In genomic region chr19:30450945-30451344, GRCh38 we compare ENCODE assay signal across 16 cellular contexts.
A peak's percentile ranks its signal among the peaks of the same experiment; 100 is the strongest.
DNase-seq lines count a peak whose midpoint lies in the region; ATAC-seq and TF ChIP-seq lines count a peak whose summit lies in the region.
"Had no signal": no experiment of that assay in that cellular context is flagged by ENCODE, and none has a peak within 500 bp of the region (broad histone marks: within the 10 kb centered on the region; RNA-seq: fewer than 3 reads in every experiment).

No MANE protein-coding gene starts in this region.

- no peaks in the 10 kb centered on the region for H3K4me1 Mint-ChIP-seq in CD8-positive, alpha-beta T cell (ENCODE audit: low read depth)
- H3K4me1 Mint-ChIP-seq: activated CD4-positive, alpha-beta memory T cell treated with anti-CD3 and anti-CD28 coated beads, Interleukin-2, amount 10 ng/mL, durations not matched to agents 7 days and 5 days had no signal

- no peak overlapping the region for H3K27ac Mint-ChIP-seq in CD8-positive, alpha-beta T cell
- H3K27ac Mint-ChIP-seq: activated CD4-positive, alpha-beta memory T cell treated with anti-CD3 and anti-CD28 coated beads, Interleukin-2, amount 10 ng/mL, durations not matched to agents 7 days and 5 days had no signal

- H4K20me1 ChIP-seq in BLaER1, result no peaks in the 10 kb centered on the region

- CTCF ChIA-PET in CD8-positive, alpha-beta T cell (lab: Charles Lee), result no interaction called here

- H3K27ac ChIP-seq in BLaER1 (peak overlapping the region; percentile 66; the same call in 1 of the 2 replicates), lower lobe of right lung (no peak overlapping the region), skeletal muscle tissue (ENCODE audit: low read depth, low read length) (no peak overlapping the region)
- no peak overlapping the region for H3K27ac ChIP-seq in CD8-positive, alpha-beta T cell (ENCODE audit: low read depth, low read length)
- H3K27ac ChIP-seq: colonic mucosa had no signal

- ATAC-seq in lower lobe of right lung, result no peak
- ATAC-seq in CD8-positive, alpha-beta T cell, result no peak
- ATAC-seq: HCT116 had no signal

- H3K9ac ChIP-seq in BLaER1, result no peak overlapping the region; the same call in 1 of the 2 replicates
- peak overlapping the region in 2 of 3 donors; percentile 32 to 40 for H3K9ac ChIP-seq in skeletal muscle tissue (ENCODE audit: low read depth in 1 of 3, low read length in 3 of 3)

- DNase-seq in cerebellar cortex (ENCODE audit: low spot score) (peak; percentile 44), lower lobe of right lung (no peak), NCI-H1930 (lab: John Stamatoyannopoulos, UW) (no peak), HAP-1 (ENCODE audit: low spot score in 2 of 2) (no peak)
- no peak for DNase-seq in central memory CD4-positive, alpha-beta T cell
- no peak for DNase-seq in CD8-positive, alpha-beta T cell
- DNase-seq: activated CD4-positive, alpha-beta memory T cell treated with anti-CD3 and anti-CD28 coated beads, Interleukin-2, amount 10 ng/mL, durations not matched to agents 7 days and 5 days; activated naive CD4-positive, alpha-beta T cell; colonic mucosa; NCI-H1105; NCI-H748 treated with DMSO at 0.1 percent for 48 hours; stimulated activated CD4-positive, alpha-beta T cell treated with anti-CD3 and anti-CD28 coated beads, Interleukin-12 subunit alpha, Interleukin-12 subunit beta, amount 100 ng/mL, for 4 hours; T1000 had no signal

- H3K4me3 Mint-ChIP-seq in CD8-positive, alpha-beta T cell, result no peak overlapping the region
- H3K4me3 Mint-ChIP-seq: activated CD4-positive, alpha-beta memory T cell treated with anti-CD3 and anti-CD28 coated beads, Interleukin-2, amount 10 ng/mL, durations not matched to agents 7 days and 5 days had no signal

- H3K4me2 ChIP-seq in BLaER1, result peak overlapping the region; percentile 82

- no peaks in the 10 kb centered on the region for H3K9me3 Mint-ChIP-seq in CD8-positive, alpha-beta T cell
- H3K9me3 Mint-ChIP-seq: activated CD4-positive, alpha-beta memory T cell treated with anti-CD3 and anti-CD28 coated beads, Interleukin-2, amount 10 ng/mL, durations not matched to agents 7 days and 5 days had no signal

- no peaks in the 10 kb centered on the region for H3K36me3 ChIP-seq in BLaER1
- H3K36me3 ChIP-seq in lower lobe of right lung, result no peaks in the 10 kb centered on the region
- H3K36me3 ChIP-seq in skeletal muscle tissue (ENCODE audit: control insufficient read depth in 3 of 3, insufficient read depth in 3 of 3, low read length in 3 of 3), result no peaks in the 10 kb centered on the region
- no peaks in the 10 kb centered on the region for H3K36me3 ChIP-seq in HAP-1 (replicated peaks)
- no peaks in the 10 kb centered on the region for H3K36me3 ChIP-seq in CD8-positive, alpha-beta T cell (ENCODE audit: insufficient read depth, low read length)
- H3K36me3 ChIP-seq: colonic mucosa had no signal

- H3K36me3 Mint-ChIP-seq in CD8-positive, alpha-beta T cell, result no peaks in the 10 kb centered on the region

- H3K9me3 ChIP-seq in BLaER1 (no peaks in the 10 kb centered on the region), lower lobe of right lung (no peaks in the 10 kb centered on the region), skeletal muscle tissue (ENCODE audit: control insufficient read depth in 3 of 3, low read length in 3 of 3) (no peaks in the 10 kb centered on the region), HAP-1 (no peaks in the 10 kb centered on the region)
- H3K9me3 ChIP-seq in CD8-positive, alpha-beta T cell (ENCODE audit: low read length), result no peaks in the 10 kb centered on the region
- H3K9me3 ChIP-seq: colonic mucosa had no signal

- intact Hi-C loops in lower lobe of right lung (cut with DNase I), result no loop called here
- intact Hi-C loops in CD8-positive, alpha-beta T cell (cut with DNase I, micrococcal nuclease), result no loop called here

- POLR2A ChIA-PET in CD8-positive, alpha-beta T cell (lab: Charles Lee), result no interaction called here

- in situ Hi-C loops in HAP-1 (cut with MboI; ENCODE audit: low sequenced_read_pairs), result no loop called here

- TF ChIP-seq CTCF in lower lobe of right lung (IDR thresholded peaks at IDR 0.05), result no peak
- no peak for TF ChIP-seq CTCF in CD8-positive, alpha-beta T cell (IDR thresholded peaks at IDR 0.05)

- H3K27me3 ChIP-seq in BLaER1 (no peaks in the 10 kb centered on the region), lower lobe of right lung (ENCODE audit: low read depth) (peaks cover 3% of the 10 kb centered on the region), skeletal muscle tissue (ENCODE audit: control insufficient read depth in 3 of 3, insufficient read depth in 3 of 3, low read length in 3 of 3) (peaks cover 6 to 12% (median 11%) of the 10 kb centered on the region in 3 donors), HAP-1 (ENCODE audit: low read depth) (no peaks in the 10 kb centered on the region)
- no peaks in the 10 kb centered on the region for H3K27me3 ChIP-seq in CD8-positive, alpha-beta T cell (ENCODE audit: insufficient read depth, low read length)
- H3K27me3 ChIP-seq: colonic mucosa had no signal

- H3K4me3 ChIP-seq in BLaER1 (no peak overlapping the region), lower lobe of right lung (peak overlapping the region; percentile 41), skeletal muscle tissue (ENCODE audit: low read length in 3 of 3) (peak overlapping the region; percentile 25 to 57 (median 52)), HAP-1 (no peak overlapping the region)
- no peak overlapping the region for H3K4me3 ChIP-seq in CD8-positive, alpha-beta T cell (ENCODE audit: low read depth, low read length)

- peaks cover 32% of the 10 kb centered on the region for H3K4me1 ChIP-seq in BLaER1
- H3K4me1 ChIP-seq in lower lobe of right lung, result no peaks in the 10 kb centered on the region
- H3K4me1 ChIP-seq in skeletal muscle tissue (ENCODE audit: control insufficient read depth in 3 of 3, insufficient read depth in 3 of 3, low read length in 3 of 3), result peaks cover 5 to 7% (median 6%) of the 10 kb centered on the region in 3 donors
- peaks cover 40% of the 10 kb centered on the region for H3K4me1 ChIP-seq in HAP-1
- H3K4me1 ChIP-seq in CD8-positive, alpha-beta T cell (ENCODE audit: insufficient read depth, low read length), result no peaks in the 10 kb centered on the region
- H3K4me1 ChIP-seq: colonic mucosa had no signal

- H3K27me3 Mint-ChIP-seq in CD8-positive, alpha-beta T cell (ENCODE audit: low read depth), result no peaks in the 10 kb centered on the region

Comparison
In these comparisons a context has a peak if more than half of its experiments do, and no peak if none do; other contexts are left out.
1. H3K4me3 ChIP-seq: peak in lower lobe of right lung (single experiment) and skeletal muscle tissue (3 of 3); none in BLaER1 (single experiment), HAP-1 (single experiment) and CD8-positive, alpha-beta T cell (single experiment).